Comparison of ENCODE assay signal across 10 cellular contexts in the genomic region with DNA sequence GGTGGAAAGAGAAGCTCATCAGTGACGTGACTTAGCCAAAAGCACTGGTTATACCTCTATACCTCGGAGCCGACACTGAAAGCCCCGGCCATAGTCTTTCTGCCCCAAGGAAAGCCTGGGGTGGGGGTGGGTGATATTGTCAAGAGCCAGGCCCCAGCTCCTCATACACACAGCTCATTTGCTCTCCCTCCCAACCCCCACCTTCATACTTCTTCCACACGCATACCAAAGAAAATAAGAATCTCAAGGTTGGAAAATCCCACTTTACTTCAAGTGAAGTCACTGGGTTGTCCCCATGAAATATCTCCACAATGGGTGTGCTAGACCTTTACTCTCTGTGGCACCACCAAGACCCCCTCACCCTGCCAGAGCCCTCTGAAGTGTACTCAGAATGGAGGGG. TPM values are rescaled to one million over a fixed set of nuclear protein-coding genes. Genes with fewer than 3 reads are reported as not detected.
DNase-seq lines count a peak whose midpoint lies in the region; ATAC-seq and TF ChIP-seq lines count a peak whose summit lies in the region.
"Had no signal": no experiment of that assay in that cellular context is flagged by ENCODE, and none has a peak within 500 bp of the region (broad histone marks: within the 10 kb centered on the region; RNA-seq: fewer than 3 reads in every experiment).

No MANE protein-coding gene starts in this region.

- peak overlapping the region; percentile 50 for H3K27ac ChIP-seq in 22Rv1
- no peak overlapping the region for H3K27ac ChIP-seq in HCT116 (ENCODE audit: low read depth, low read length)
- peak overlapping the region; percentile 94 for H3K27ac ChIP-seq in caudate nucleus (ENCODE audit: low read depth, low read length)

- no peaks in the 10 kb centered on the region for H3K27me3 ChIP-seq in HCT116 (ENCODE audit: insufficient read depth, low read length)

- DNase-seq in HCT116 (ENCODE audit: low read depth, low spot score) (no peak), caudate nucleus (lab: John Stamatoyannopoulos, UW) (no peak)
- DNase-seq: DMS 273 treated with DMSO at 0.1 percent for 48 hours, NCI-H2029 had no signal

- TF ChIP-seq POLR2A in HCT116 (IDR thresholded peaks at IDR 0.05; ENCODE audit: borderline replicate concordance, extremely low read depth, insufficient read depth, insufficient read length), result no peak

- H4K20me1 ChIP-seq in HCT116 (ENCODE audit: insufficient read depth), result no peaks in the 10 kb centered on the region

- H3K4me1 Mint-ChIP-seq in nephron, result peaks cover 33% of the 10 kb centered on the region

- POLR2A ChIA-PET in HCT116 (lab: Charles Lee), result no interaction called here

- peaks cover 0 to 8% of the 10 kb centered on the region in 2 experiments; a peak in 1 of 4 replicates for H3K9me3 ChIP-seq in HCT116 (ENCODE audit: control insufficient read depth in 1 of 2, insufficient read depth in 1 of 2, low read depth in 1 of 2, low read length in 2 of 2)

- peaks cover 5% of the 10 kb centered on the region for H3K27me3 Mint-ChIP-seq in nephron (ENCODE audit: low read depth)

- no TSS peak for BruUV-seq in HCT116 (replicated peaks; lab: Mats Ljungman, UMichigan)

- H2AFZ ChIP-seq in HCT116 (ENCODE audit: low read depth, low read length, poor library complexity, severe bottlenecking), result no peak overlapping the region

- H3K79me2 ChIP-seq in HCT116 (ENCODE audit: insufficient read depth, low read length), result peaks cover 18% of the 10 kb centered on the region; the same call in 1 of the 2 replicates

- peak overlapping the region; percentile 93 to 99 (median 96) for H3K4me3 Mint-ChIP-seq in nephron

- no peak overlapping the region for H3K4me3 ChIP-seq in HCT116 (replicated peaks in 1 of 2; ENCODE audit: low read depth in 1 of 2, low read length in 2 of 2)

- H3K9ac ChIP-seq in HCT116 (ENCODE audit: low read length), result no peak overlapping the region

- H3K9me3 Mint-ChIP-seq in nephron, result peaks cover 20% of the 10 kb centered on the region

- CTCF ChIA-PET in HCT116 (lab: Charles Lee), result no interaction called here

- 0 out of 4 replicates have a peak, but pooled peaks cover 0 to 6% of the 10 kb centered on the region in 2 experiments for H3K36me3 ChIP-seq in HCT116 (ENCODE audit: control insufficient read depth in 1 of 2, insufficient read depth in 2 of 2, low read length in 2 of 2)

- peaks cover 10 to 40% of the 10 kb centered on the region in 2 experiments; a peak in 3 of 4 replicates for H3K4me1 ChIP-seq in HCT116 (ENCODE audit: control insufficient read depth in 1 of 2, insufficient read depth in 2 of 2, low read length in 2 of 2)

- TF ChIP-seq RAD21 in HCT116 (IDR thresholded peaks at IDR 0.05; ENCODE audit: low read depth), result no peak

- peak overlapping the region in 2 of 3 experiments; percentile 100 for H3K27ac Mint-ChIP-seq in nephron

- H3K36me3 Mint-ChIP-seq in nephron (ENCODE audit: low read depth), result peaks cover 52% of the 10 kb centered on the region

- TF ChIP-seq CTCF in 22Rv1 (IDR thresholded peaks at IDR 0.05) (no peak), HCT116 (IDR thresholded peaks at IDR 0.05 in 2 of 3, conservative IDR thresholded peaks at IDR 0.05 in 1 of 3; ENCODE audit: borderline replicate concordance in 1 of 3, insufficient read depth in 1 of 3, low read depth in 2 of 3, low read length in 2 of 3) (no peak), nephron (IDR thresholded peaks at IDR 0.05; ENCODE audit: unreplicated experiment in 3 of 3) (no peak)

- intact Hi-C loops in HCT116 (cut with micrococcal nuclease), result no loop called here

- ATAC-seq in HCT116 (no peak), GM19395 (IDR thresholded peaks at IDR 0.05; ENCODE audit: unreplicated experiment) (no peak), GM21526 (IDR thresholded peaks at IDR 0.05; ENCODE audit: low FRiP score, unreplicated experiment) (no peak), GM21381 (IDR thresholded peaks at IDR 0.05; ENCODE audit: unreplicated experiment) (no peak)
- no peak for ATAC-seq in activated CD4-positive, CD25-positive, alpha-beta regulatory T cell treated with anti-CD3 and anti-CD28 coated beads, Interleukin-2, amount 50 U/mL, for 24 hours

- H3K9me2 ChIP-seq in HCT116 (ENCODE audit: insufficient read depth), result no peaks in the 10 kb centered on the region

- RAD21 ChIA-PET in HCT116 (lab: Charles Lee; ENCODE audit: low non-redundant PET in 1 of 2, low total read pairs in 2 of 2, uncharacterized antibody in 2 of 2, unreplicated experiment in 2 of 2), result interaction anchor here in 1 of 2 experiments (0.6 kb wide), 1 partner anchor 11 kb away, joined by 4 read pairs; no protein-coding TSS in a partner anchor

- H3K4me2 ChIP-seq in HCT116 (ENCODE audit: low read length), result peak overlapping the region; percentile 99; the same call in 1 of the 2 replicates

TF ChIP-seq in HCT116, 20 proteins besides CTCF, POLR2A, EP300 and RAD21:
- TF ChIP-seq SP1 (IDR thresholded peaks at IDR 0.05; ENCODE audit: low read depth), result no peak
- no peak for TF ChIP-seq YY1 (IDR thresholded peaks at IDR 0.05; ENCODE audit: extremely low read depth, insufficient replicate concordance, low read depth, low read length)
- TF ChIP-seq, protein P1, sequence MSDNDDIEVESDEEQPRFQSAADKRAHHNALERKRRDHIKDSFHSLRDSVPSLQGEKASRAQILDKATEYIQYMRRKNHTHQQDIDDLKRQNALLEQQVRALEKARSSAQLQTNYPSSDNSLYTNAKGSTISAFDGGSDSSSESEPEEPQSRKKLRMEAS (IDR thresholded peaks at IDR 0.05), result no peak
- TF ChIP-seq TCF7L2 (IDR thresholded peaks at IDR 0.05; ENCODE audit: borderline replicate concordance, extremely low read depth, insufficient read depth, insufficient read length), result no peak
- TF ChIP-seq ELF1 (IDR thresholded peaks at IDR 0.05; ENCODE audit: borderline replicate concordance, low read depth), result no peak
- TF ChIP-seq, protein P2, sequence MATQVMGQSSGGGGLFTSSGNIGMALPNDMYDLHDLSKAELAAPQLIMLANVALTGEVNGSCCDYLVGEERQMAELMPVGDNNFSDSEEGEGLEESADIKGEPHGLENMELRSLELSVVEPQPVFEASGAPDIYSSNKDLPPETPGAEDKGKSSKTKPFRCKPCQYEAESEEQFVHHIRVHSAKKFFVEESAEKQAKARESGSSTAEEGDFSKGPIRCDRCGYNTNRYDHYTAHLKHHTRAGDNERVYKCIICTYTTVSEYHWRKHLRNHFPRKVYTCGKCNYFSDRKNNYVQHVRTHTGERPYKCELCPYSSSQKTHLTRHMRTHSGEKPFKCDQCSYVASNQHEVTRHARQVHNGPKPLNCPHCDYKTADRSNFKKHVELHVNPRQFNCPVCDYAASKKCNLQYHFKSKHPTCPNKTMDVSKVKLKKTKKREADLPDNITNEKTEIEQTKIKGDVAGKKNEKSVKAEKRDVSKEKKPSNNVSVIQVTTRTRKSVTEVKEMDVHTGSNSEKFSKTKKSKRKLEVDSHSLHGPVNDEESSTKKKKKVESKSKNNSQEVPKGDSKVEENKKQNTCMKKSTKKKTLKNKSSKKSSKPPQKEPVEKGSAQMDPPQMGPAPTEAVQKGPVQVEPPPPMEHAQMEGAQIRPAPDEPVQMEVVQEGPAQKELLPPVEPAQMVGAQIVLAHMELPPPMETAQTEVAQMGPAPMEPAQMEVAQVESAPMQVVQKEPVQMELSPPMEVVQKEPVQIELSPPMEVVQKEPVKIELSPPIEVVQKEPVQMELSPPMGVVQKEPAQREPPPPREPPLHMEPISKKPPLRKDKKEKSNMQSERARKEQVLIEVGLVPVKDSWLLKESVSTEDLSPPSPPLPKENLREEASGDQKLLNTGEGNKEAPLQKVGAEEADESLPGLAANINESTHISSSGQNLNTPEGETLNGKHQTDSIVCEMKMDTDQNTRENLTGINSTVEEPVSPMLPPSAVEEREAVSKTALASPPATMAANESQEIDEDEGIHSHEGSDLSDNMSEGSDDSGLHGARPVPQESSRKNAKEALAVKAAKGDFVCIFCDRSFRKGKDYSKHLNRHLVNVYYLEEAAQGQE (IDR thresholded peaks at IDR 0.05; ENCODE audit: low read depth), result no peak
- no peak for TF ChIP-seq JUND (IDR thresholded peaks at IDR 0.05)
TF ChIP-seq in HCT116: peak in this region for 0.

RNA-seq across cellular contexts. Expression of a gene that starts 27.1 kb away (rescaled TPM):
- total RNA-seq in HCT116 (2021; ENCODE audit: unreplicated experiment), result 53.0 TPM
- polyA plus RNA-seq in HCT116 (2012), result 44.8 and 49.4 TPM in 2 replicates

RNA-seq across cellular contexts. Expression of a gene that starts 31.4 kb away (rescaled TPM):
- 30.7 TPM for total RNA-seq in HCT116 (2021; ENCODE audit: unreplicated experiment)
- 15.9 and 20.4 TPM in 2 replicates for polyA plus RNA-seq in HCT116 (2012)
